In the genomic region with DNA sequence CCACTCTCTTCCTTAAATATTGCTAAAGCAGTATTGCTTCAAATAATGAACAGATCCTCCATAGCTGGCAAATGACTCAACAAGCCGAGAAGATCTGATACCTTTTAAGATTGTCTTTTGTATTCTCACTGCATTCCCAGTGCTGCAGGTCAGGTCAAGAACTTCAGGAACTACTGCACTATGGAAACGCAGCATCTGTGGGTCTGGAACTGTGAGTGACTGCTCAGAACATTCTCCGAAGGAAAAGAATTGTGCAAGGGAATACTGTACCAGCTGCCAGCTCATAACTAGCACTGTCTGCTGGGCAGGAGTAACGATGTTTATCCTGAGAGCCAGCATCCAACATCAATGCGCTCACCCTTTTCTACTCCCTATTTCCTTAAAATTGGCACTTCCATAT, we compare ENCODE assay signal across 27 cellular contexts.
"Had no signal": no experiment of that assay in that cellular context is flagged by ENCODE, and none has a peak within 500 bp of the region (broad histone marks: within the 10 kb centered on the region; RNA-seq: fewer than 3 reads in every experiment).

No MANE protein-coding gene starts in this region.

- H2AFZ ChIP-seq: neural progenitor cell had no signal

- H3K27me3 ChIP-seq: gastrocnemius medialis, heart right ventricle, left lung, neural progenitor cell, suprapubic skin, tibial nerve had no signal

- H3K36me3 Mint-ChIP-seq: mesothelial cell of epicardium; naive thymus-derived CD8-positive, alpha-beta T cell; neural progenitor cell; stimulated activated effector memory CD8-positive, alpha-beta T cell treated with anti-CD3 and anti-CD28 coated beads, Interleukin-12 subunit alpha, Interleukin-12 subunit beta, amount 100 ng/mL, for 72 hours had no signal

- H3K4me1 ChIP-seq: gastrocnemius medialis, heart right ventricle, left lung, suprapubic skin had no signal

- FAIRE-seq: bronchial epithelial cell, endometrium, small intestine, urothelium cell line had no signal

- H3K9ac ChIP-seq: neural progenitor cell had no signal

- DNase-seq: activated B cell treated with CpG ODN at 0.5 μM for 24 hours; activated CD4-positive, alpha-beta T cell treated with anti-CD3 and anti-CD28 coated beads for 36 hours; activated CD4-positive, alpha-beta T cell treated with anti-CD3 and anti-CD28 coated beads, Interleukin-2, amount 50 U/mL, for 48 hours; activated CD8-positive, alpha-beta memory T cell treated with anti-CD3 and anti-CD28 coated beads, Interleukin-2, amount 50 U/mL, for 48 hours; activated naive CD4-positive, alpha-beta T cell treated with anti-CD3 and anti-CD28 coated beads for 36 hours; activated T-cell treated with anti-CD3 and anti-CD28 coated beads, Interleukin-2, amount 50 U/mL, for 48 hours; aorta; gastrocnemius medialis; heart right ventricle; kidney glomerular epithelial cell; left lung; naive thymus-derived CD8-positive, alpha-beta T cell; small intestine; stimulated activated CD4-positive, alpha-beta T cell treated with anti-CD3 and anti-CD28 coated beads, Interleukin-2, amount 100 ng/mL, for 24 hours; stimulated activated naive CD8-positive, alpha-beta T cell treated with anti-CD3 and anti-CD28 coated beads, Interleukin-15, amount 100 ng/mL, for 72 hours; T1000 had no signal

- H3K4me3 ChIP-seq: coronary artery, gastrocnemius medialis, heart right ventricle, left lung, lung, neural progenitor cell, suprapubic skin, tibial nerve had no signal

- H3K9me3 Mint-ChIP-seq: activated B cell treated with CpG ODN at 0.5 μM for 24 hours; activated naive CD4-positive, alpha-beta T cell treated with anti-CD3 and anti-CD28 coated beads for 36 hours; neural progenitor cell; stimulated activated effector memory CD8-positive, alpha-beta T cell treated with anti-CD3 and anti-CD28 coated beads, Interleukin-12 subunit alpha, Interleukin-12 subunit beta, amount 100 ng/mL, for 72 hours; stimulated activated naive CD8-positive, alpha-beta T cell treated with anti-CD3 and anti-CD28 coated beads, Interleukin-15, amount 100 ng/mL, for 72 hours had no signal

- H3K4me2 ChIP-seq: neural progenitor cell had no signal

- H3K9me3 ChIP-seq: gastrocnemius medialis, heart right ventricle, left lung, suprapubic skin, tibial nerve had no signal

- H3K4me1 Mint-ChIP-seq: activated CD4-positive, alpha-beta T cell treated with anti-CD3 and anti-CD28 coated beads for 36 hours; mesothelial cell of epicardium; naive thymus-derived CD8-positive, alpha-beta T cell; stimulated activated effector memory CD8-positive, alpha-beta T cell treated with anti-CD3 and anti-CD28 coated beads, Interleukin-12 subunit alpha, Interleukin-12 subunit beta, amount 100 ng/mL, for 72 hours; stimulated activated naive CD8-positive, alpha-beta T cell treated with anti-CD3 and anti-CD28 coated beads, Interleukin-15, amount 100 ng/mL, for 72 hours had no signal

- H3K36me3 ChIP-seq: gastrocnemius medialis, heart right ventricle, left lung, neural progenitor cell, suprapubic skin, tibial nerve had no signal

- H3K27me3 Mint-ChIP-seq: activated B cell treated with CpG ODN at 0.5 μM for 24 hours; activated CD4-positive, alpha-beta T cell treated with anti-CD3 and anti-CD28 coated beads for 36 hours; stimulated activated naive CD8-positive, alpha-beta T cell treated with anti-CD3 and anti-CD28 coated beads, Interleukin-15, amount 100 ng/mL, for 72 hours had no signal

- H3K27ac Mint-ChIP-seq: activated B cell treated with CpG ODN at 0.5 μM for 24 hours; activated CD4-positive, alpha-beta T cell treated with anti-CD3 and anti-CD28 coated beads for 36 hours; activated naive CD4-positive, alpha-beta T cell treated with anti-CD3 and anti-CD28 coated beads for 36 hours; mesothelial cell of epicardium; naive thymus-derived CD8-positive, alpha-beta T cell; neural progenitor cell; stimulated activated effector memory CD8-positive, alpha-beta T cell treated with anti-CD3 and anti-CD28 coated beads, Interleukin-12 subunit alpha, Interleukin-12 subunit beta, amount 100 ng/mL, for 72 hours; stimulated activated naive CD8-positive, alpha-beta T cell treated with anti-CD3 and anti-CD28 coated beads, Interleukin-15, amount 100 ng/mL, for 72 hours had no signal

- H3K4me3 Mint-ChIP-seq: activated B cell treated with CpG ODN at 0.5 μM for 24 hours; activated CD4-positive, alpha-beta T cell treated with anti-CD3 and anti-CD28 coated beads for 36 hours; activated naive CD4-positive, alpha-beta T cell treated with anti-CD3 and anti-CD28 coated beads for 36 hours; mesothelial cell of epicardium; naive thymus-derived CD8-positive, alpha-beta T cell; neural progenitor cell; stimulated activated effector memory CD8-positive, alpha-beta T cell treated with anti-CD3 and anti-CD28 coated beads, Interleukin-12 subunit alpha, Interleukin-12 subunit beta, amount 100 ng/mL, for 72 hours; stimulated activated naive CD8-positive, alpha-beta T cell treated with anti-CD3 and anti-CD28 coated beads, Interleukin-15, amount 100 ng/mL, for 72 hours had no signal

- H3K27ac ChIP-seq: coronary artery, gastrocnemius medialis, heart right ventricle, left lung, neural progenitor cell, suprapubic skin, tibial nerve had no signal

- ATAC-seq: activated CD4-positive, alpha-beta T cell treated with anti-CD3 and anti-CD28 coated beads for 36 hours; gastrocnemius medialis; heart right ventricle; left lung; naive thymus-derived CD8-positive, alpha-beta T cell; sciatic nerve; stimulated activated effector memory CD8-positive, alpha-beta T cell treated with anti-CD3 and anti-CD28 coated beads, Interleukin-12 subunit alpha, Interleukin-12 subunit beta, amount 100 ng/mL, for 72 hours; stimulated activated naive CD8-positive, alpha-beta T cell treated with anti-CD3 and anti-CD28 coated beads, Interleukin-15, amount 100 ng/mL, for 72 hours had no signal
